Comparison of ENCODE assay signal across 8 cellular contexts in the genomic region with DNA sequence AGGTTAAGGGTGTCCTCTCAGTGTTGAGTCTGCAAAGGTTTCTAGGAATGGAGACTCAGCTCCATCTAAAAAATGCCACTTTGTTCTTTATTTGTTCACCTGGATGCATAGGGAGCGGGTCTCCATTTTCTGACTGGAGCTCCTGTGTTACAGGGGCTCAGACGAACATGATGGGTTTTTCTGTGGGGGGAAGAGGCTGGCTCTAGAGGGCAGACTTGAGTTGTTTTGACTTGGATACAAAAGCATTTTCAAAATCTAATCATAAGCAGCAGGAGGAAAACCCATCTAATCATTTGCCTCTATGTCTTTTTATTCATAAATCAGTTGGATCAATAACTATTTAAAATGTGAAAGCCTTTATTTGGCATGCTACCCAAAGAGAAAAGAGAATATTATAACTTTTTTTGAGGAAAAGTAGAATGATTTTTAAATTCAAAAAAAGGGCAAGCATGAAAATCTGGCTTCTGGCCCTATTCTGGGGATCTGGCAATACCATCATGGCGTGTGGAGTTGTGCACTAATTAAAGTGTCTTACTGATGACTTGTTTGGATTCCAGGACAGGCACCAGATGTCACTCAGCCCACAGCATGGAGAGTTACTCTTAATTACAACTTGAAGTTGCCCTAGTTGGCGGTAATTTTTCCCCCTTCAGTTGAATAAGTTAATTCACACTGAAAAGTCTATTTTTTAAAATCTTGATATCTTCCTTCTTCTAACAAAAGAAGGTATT.
DNase-seq lines count a peak whose midpoint lies in the region; ATAC-seq and TF ChIP-seq lines count a peak whose summit lies in the region.

No MANE protein-coding gene starts in this region.

- H3K9me3 ChIP-seq in Panc1 (ENCODE audit: control insufficient read depth, insufficient read depth, low read depth, low read length), result no peaks in the 10 kb centered on the region

- no TSS peak for BruUV-seq in Panc1 (replicated peaks; lab: Mats Ljungman, UMichigan)

- ATAC-seq in GM18502 (IDR thresholded peaks at IDR 0.05; ENCODE audit: poor library complexity, unreplicated experiment) (peak; percentile 43), Panc1 (peak; percentile 51; the same call in 1 of the 2 replicates), GM18498 (IDR thresholded peaks at IDR 0.05; ENCODE audit: unreplicated experiment) (no peak), HG03442 (IDR thresholded peaks at IDR 0.05; ENCODE audit: unreplicated experiment) (no peak)

- no peaks in the 10 kb centered on the region for H3K4me1 ChIP-seq in Panc1 (ENCODE audit: control insufficient read depth, insufficient read depth, low read length)

- POLR2A ChIA-PET in Panc1 (lab: Charles Lee), result no interaction called here

- no peaks in the 10 kb centered on the region for H3K27me3 ChIP-seq in Panc1 (ENCODE audit: control insufficient read depth, insufficient read depth, low read length)

- H3K4me3 ChIP-seq in Panc1 (ENCODE audit: low read depth in 2 of 2, low read length in 2 of 2), result no peak overlapping the region

- CTCF ChIA-PET in Panc1 (lab: Charles Lee), result interaction anchor here (0.6 kb wide), 1 partner anchor 182 kb away, joined by 3 read pairs; no protein-coding TSS in a partner anchor

- H3K36me3 ChIP-seq in Panc1 (ENCODE audit: control insufficient read depth, insufficient read depth, low read length), result no peaks in the 10 kb centered on the region

- peak; percentile 65 for TF ChIP-seq CTCF in 22Rv1 (IDR thresholded peaks at IDR 0.05)
- peak; percentile 76 for TF ChIP-seq CTCF in Panc1 (IDR thresholded peaks at IDR 0.05)

- DNase-seq in Panc1 (ENCODE audit: low read depth, low spot score) (no peak), globus pallidus (ENCODE audit: low spot score) (peak; percentile 51), cardiac septum (ENCODE audit: low spot score) (no peak), kidney glomerular epithelial cell (lab: John Stamatoyannopoulos, UW) (no peak)

- no peak overlapping the region for H3K27ac ChIP-seq in 22Rv1
- no peak overlapping the region for H3K27ac ChIP-seq in Panc1 (ENCODE audit: low read length)

- intact Hi-C loops in Panc1 (cut with micrococcal nuclease; ENCODE audit: unreplicated experiment), result no loop called here
- intact Hi-C loops in cardiac septum (cut with DNase I), result no loop called here

- in situ Hi-C loops in Panc1 (cut with HindIII; ENCODE audit: low pct_unique_long_range_greater_than_20kb, low sequenced_read_pairs), result no loop called here

Comparison
In these comparisons a context has a peak if more than half of its experiments do, and no peak if none do; other contexts are left out.
1. ATAC-seq: peak in GM18502 (single experiment) and Panc1 (single experiment); none in GM18498 (single experiment) and HG03442 (single experiment).